11 cellular contexts compared by ENCODE assay signal in the genomic region with DNA sequence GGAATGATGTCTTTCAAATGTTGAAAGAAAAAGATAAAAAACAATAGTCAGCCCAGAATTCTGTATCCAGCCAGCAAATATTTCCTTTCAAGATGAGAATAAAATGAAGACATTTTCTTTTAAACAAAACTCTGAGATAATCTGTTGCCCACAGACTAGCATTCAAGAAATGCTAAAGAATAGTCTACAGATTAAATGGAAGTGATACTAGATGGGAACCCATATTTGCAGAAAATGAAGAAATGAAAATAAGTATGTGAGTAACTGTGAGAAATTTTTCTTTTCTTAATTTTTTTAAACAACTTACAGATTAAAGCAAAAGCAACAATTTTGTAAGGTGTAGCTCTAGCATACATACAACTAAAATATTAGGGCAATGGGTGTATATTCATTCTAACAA.
"Had no signal": no experiment of that assay in that cellular context is flagged by ENCODE, and none has a peak within 500 bp of the region (broad histone marks: within the 10 kb centered on the region; RNA-seq: fewer than 3 reads in every experiment).

No MANE protein-coding gene starts in this region.

- H3K4me3 Mint-ChIP-seq: GM23338, H9, HFFc6 had no signal

- H3K27ac ChIP-seq: GM23248 had no signal

- H2AFZ ChIP-seq: GM23248, GM23338 had no signal

- H3K4me3 ChIP-seq: GM23248, GM23338, HAP-1 had no signal

- H3K4me2 ChIP-seq: GM23338 had no signal

- ATAC-seq: GM23338, HCT116 had no signal

- H3K9me3 ChIP-seq: HAP-1 had no signal

- FAIRE-seq: H1, H54 had no signal

- H3K4me1 Mint-ChIP-seq: GM23338, H9 had no signal

- H3K36me3 ChIP-seq: HAP-1 had no signal

- H3K27ac Mint-ChIP-seq: GM23338, H9, HFFc6 had no signal

- H3K9ac ChIP-seq: GM23248 had no signal

- DNase-seq: GM23248, GOT3, H7, H9, HCEC 1CT, HFFc6 had no signal

- H3K4me1 ChIP-seq: HAP-1 had no signal
